40 cellular contexts compared by ENCODE assay signal in genomic region chr3:186750316-186750715, GRCh38. TPM values are rescaled to one million over a fixed set of nuclear protein-coding genes. Genes with fewer than 3 reads are reported as not detected.
"Had no signal": no experiment of that assay in that cellular context is flagged by ENCODE, and none has a peak within 500 bp of the region (broad histone marks: within the 10 kb centered on the region; RNA-seq: fewer than 3 reads in every experiment).

No MANE protein-coding gene starts in this region.

- H3K36me3 ChIP-seq: adrenal gland, brain microvascular endothelial cell, breast epithelium had no signal

- H3K36me3 Mint-ChIP-seq: activated CD4-positive, alpha-beta memory T cell treated with anti-CD3 and anti-CD28 coated beads for 36 hours; activated naive CD8-positive, alpha-beta T cell treated with anti-CD3 and anti-CD28 coated beads for 36 hours had no signal

- DNase-seq: activated B cell treated with CpG ODN at 0.5 μM for 24 hours; activated CD4-positive, alpha-beta memory T cell treated with anti-CD3 and anti-CD28 coated beads for 36 hours; activated CD4-positive, alpha-beta T cell treated with anti-CD3 and anti-CD28 coated beads for 4 hours; activated CD4-positive, alpha-beta T cell treated with anti-CD3 and anti-CD28 coated beads, Interleukin-2, amount 10 ng/mL, durations not matched to agents 24 days and 14 days; activated CD4-positive, alpha-beta T cell treated with anti-CD3 and anti-CD28 coated beads, Interleukin-2, amount 50 U/mL, for 1 hour; activated CD4-positive, alpha-beta T cell treated with anti-CD3 and anti-CD28 coated beads, Interleukin-2, amount 50 U/mL, for 4 hours; activated CD4-positive, CD25-positive, alpha-beta regulatory T cell treated with anti-CD3 and anti-CD28 coated beads, Interleukin-2, amount 50 U/mL, for 72 hours; activated CD8-positive, alpha-beta memory T cell treated with anti-CD3 and anti-CD28 coated beads, Interleukin-2, amount 50 U/mL, for 4 hours; activated CD8-positive, alpha-beta T cell treated with anti-CD3 and anti-CD28 coated beads for 36 hours; activated effector memory CD4-positive, alpha-beta T cell treated with anti-CD3 and anti-CD28 coated beads, Interleukin-2, amount 50 U/mL, for 16 hours; activated gamma-delta T cell treated with Interleukin-2 at 50 U/mL for 16 hours; activated naive CD4-positive, alpha-beta T cell; activated naive CD4-positive, alpha-beta T cell treated with anti-CD3 and anti-CD28 coated beads for 36 hours; activated naive CD4-positive, alpha-beta T cell treated with anti-CD3 and anti-CD28 coated beads, Interleukin-2, amount 50 U/mL, for 16 hours; activated naive CD8-positive, alpha-beta T cell treated with anti-CD3 and anti-CD28 coated beads for 36 hours; activated T-cell treated with anti-CD3 and anti-CD28 coated beads for 4 hours; activated T-cell treated with anti-CD3 and anti-CD28 coated beads, Interleukin-2, amount 50 U/mL, for 1 hour; activated T-cell treated with anti-CD3 and anti-CD28 coated beads, Interleukin-2, amount 50 U/mL, for 4 hours; activated T-cell treated with anti-CD3 and anti-CD28 coated beads, Interleukin-2, amount 50 U/mL, for 72 hours; adrenal gland; amniotic stem cell; aorta; body of pancreas; brain microvascular endothelial cell; central memory CD4-positive, alpha-beta T cell; T-helper 1 cell; T-helper 2 cell; T-helper 9 cell had no signal

- H3K27ac ChIP-seq: adrenal gland, body of pancreas, brain microvascular endothelial cell, breast epithelium, VCaP had no signal

- H3K9me3 ChIP-seq: adrenal gland, body of pancreas, breast epithelium had no signal

- H3K4me3 Mint-ChIP-seq: activated B cell treated with CpG ODN at 0.5 μM for 24 hours; activated CD4-positive, alpha-beta memory T cell treated with anti-CD3 and anti-CD28 coated beads for 36 hours; activated CD4-positive, alpha-beta T cell treated with anti-CD3 and anti-CD28 coated beads, Interleukin-2, amount 10 ng/mL, durations not matched to agents 24 days and 14 days; activated CD8-positive, alpha-beta T cell treated with anti-CD3 and anti-CD28 coated beads for 36 hours; activated naive CD4-positive, alpha-beta T cell treated with anti-CD3 and anti-CD28 coated beads for 36 hours; activated naive CD8-positive, alpha-beta T cell treated with anti-CD3 and anti-CD28 coated beads for 36 hours; activated T-cell treated with anti-CD3 and anti-CD28 coated beads, Interleukin-2, amount 50 U/mL, for 4 hours; activated T-cell treated with anti-CD3 and anti-CD28 coated beads, Interleukin-2, amount 50 U/mL, for 72 hours; activated T-helper 1 cell treated with anti-CD3 and anti-CD28 coated beads, Interleukin-12 subunit alpha, Interleukin-12 subunit beta, Interleukin-2, Interleukin-4 antibody, amounts not matched to agents 30 ng/mL and 10 ng/mL and 1 ng/mL, durations not matched to agents 14 hours and 24 hours and 36 hours; activated T-helper 17 cell treated with anti-CD3 and anti-CD28 coated beads, Interleukin-2, amount 50 U/mL, for 72 hours; T-helper 1 cell treated with Interleukin-12 subunit alpha and Interleukin-12 subunit beta and Interleukin-4 antibody, amounts not matched to agents 30 μg/mL and 1 μg/mL, for 36 hours; T-helper 2 cell treated with Interferon-gamma antibody and Interleukin-4, amounts not matched to agents 5 μg/mL and 100 μg/mL, for 36 hours had no signal

- H3K27ac Mint-ChIP-seq: activated B cell treated with CpG ODN at 0.5 μM for 24 hours; activated CD4-positive, alpha-beta memory T cell treated with anti-CD3 and anti-CD28 coated beads for 36 hours; activated CD4-positive, alpha-beta T cell treated with anti-CD3 and anti-CD28 coated beads, Interleukin-2, amount 10 ng/mL, durations not matched to agents 24 days and 14 days; activated CD8-positive, alpha-beta T cell treated with anti-CD3 and anti-CD28 coated beads for 36 hours; activated naive CD4-positive, alpha-beta T cell treated with anti-CD3 and anti-CD28 coated beads for 36 hours; activated naive CD4-positive, alpha-beta T cell treated with anti-CD3 and anti-CD28 coated beads, Interleukin-2, amount 50 U/mL, for 72 hours; activated naive CD8-positive, alpha-beta T cell treated with anti-CD3 and anti-CD28 coated beads for 36 hours; activated T-cell treated with anti-CD3 and anti-CD28 coated beads, Interleukin-2, amount 50 U/mL, for 72 hours; activated T-helper 1 cell treated with anti-CD3 and anti-CD28 coated beads, Interleukin-12 subunit alpha, Interleukin-12 subunit beta, Interleukin-2, Interleukin-4 antibody, amounts not matched to agents 30 ng/mL and 10 ng/mL and 1 ng/mL, durations not matched to agents 14 hours and 24 hours and 36 hours; activated T-helper 17 cell treated with anti-CD3 and anti-CD28 coated beads, Interleukin-2, amount 50 U/mL, for 72 hours; T-helper 1 cell treated with Interleukin-12 subunit alpha and Interleukin-12 subunit beta and Interleukin-4 antibody, amounts not matched to agents 30 μg/mL and 1 μg/mL, for 36 hours; T-helper 2 cell treated with Interferon-gamma antibody and Interleukin-4, amounts not matched to agents 5 μg/mL and 100 μg/mL, for 36 hours had no signal

- ATAC-seq: activated CD8-positive, alpha-beta T cell treated with anti-CD3 and anti-CD28 coated beads for 36 hours; activated naive CD4-positive, alpha-beta T cell treated with anti-CD3 and anti-CD28 coated beads, Interleukin-2, amount 50 U/mL, for 72 hours; activated T-cell treated with anti-CD3 and anti-CD28 coated beads, Interleukin-2, amount 50 U/mL, for 4 hours; activated T-cell treated with anti-CD3 and anti-CD28 coated beads, Interleukin-2, amount 50 U/mL, for 72 hours; activated T-helper 17 cell treated with anti-CD3 and anti-CD28 coated beads, Interleukin-2, amount 50 U/mL, for 72 hours; body of pancreas had no signal

- H3K27me3 Mint-ChIP-seq: activated B cell treated with CpG ODN at 0.5 μM for 24 hours; activated CD4-positive, alpha-beta T cell treated with anti-CD3 and anti-CD28 coated beads, Interleukin-2, amount 10 ng/mL, durations not matched to agents 24 days and 14 days; activated CD8-positive, alpha-beta T cell treated with anti-CD3 and anti-CD28 coated beads for 36 hours; activated naive CD8-positive, alpha-beta T cell treated with anti-CD3 and anti-CD28 coated beads for 36 hours; activated T-helper 17 cell treated with anti-CD3 and anti-CD28 coated beads, Interleukin-2, amount 50 U/mL, for 72 hours had no signal

- H3K27me3 ChIP-seq: adrenal gland, body of pancreas, brain microvascular endothelial cell, breast epithelium had no signal

- H3K4me3 ChIP-seq: adrenal gland, body of pancreas, breast epithelium had no signal

- FAIRE-seq: astrocyte, TTC549 had no signal

- H3K4me1 ChIP-seq: breast epithelium had no signal

- H3K9me3 Mint-ChIP-seq: activated B cell treated with CpG ODN at 0.5 μM for 24 hours; activated CD4-positive, alpha-beta memory T cell treated with anti-CD3 and anti-CD28 coated beads for 36 hours; activated CD4-positive, alpha-beta T cell treated with anti-CD3 and anti-CD28 coated beads, Interleukin-2, amount 10 ng/mL, durations not matched to agents 24 days and 14 days; activated CD8-positive, alpha-beta T cell treated with anti-CD3 and anti-CD28 coated beads for 36 hours; activated naive CD4-positive, alpha-beta T cell treated with anti-CD3 and anti-CD28 coated beads for 36 hours; activated naive CD4-positive, alpha-beta T cell treated with anti-CD3 and anti-CD28 coated beads, Interleukin-2, amount 50 U/mL, for 72 hours; activated naive CD8-positive, alpha-beta T cell treated with anti-CD3 and anti-CD28 coated beads for 36 hours; activated T-cell treated with anti-CD3 and anti-CD28 coated beads, Interleukin-2, amount 50 U/mL, for 4 hours; activated T-cell treated with anti-CD3 and anti-CD28 coated beads, Interleukin-2, amount 50 U/mL, for 72 hours; activated T-helper 1 cell treated with anti-CD3 and anti-CD28 coated beads, Interleukin-12 subunit alpha, Interleukin-12 subunit beta, Interleukin-2, Interleukin-4 antibody, amounts not matched to agents 30 ng/mL and 10 ng/mL and 1 ng/mL, durations not matched to agents 14 hours and 24 hours and 36 hours; activated T-helper 17 cell treated with anti-CD3 and anti-CD28 coated beads, Interleukin-2, amount 50 U/mL, for 72 hours; T-helper 1 cell treated with Interleukin-12 subunit alpha and Interleukin-12 subunit beta and Interleukin-4 antibody, amounts not matched to agents 30 μg/mL and 1 μg/mL, for 36 hours; T-helper 2 cell treated with Interferon-gamma antibody and Interleukin-4, amounts not matched to agents 5 μg/mL and 100 μg/mL, for 36 hours had no signal

RNA-seq across cellular contexts. Expression of gene KNG1, which starts 33.2 kb away (rescaled TPM):
- total RNA-seq: activated B cell treated with CpG ODN at 0.5 μM for 24 hours; activated CD4-positive, alpha-beta memory T cell treated with anti-CD3 and anti-CD28 coated beads for 36 hours; activated CD4-positive, alpha-beta T cell treated with anti-CD3 and anti-CD28 coated beads, Interleukin-2, amount 10 ng/mL, durations not matched to agents 24 days and 14 days; activated CD8-positive, alpha-beta memory T cell treated with anti-CD3 and anti-CD28 coated beads for 36 hours; activated CD8-positive, alpha-beta T cell treated with anti-CD3 and anti-CD28 coated beads for 36 hours; activated naive CD4-positive, alpha-beta T cell treated with anti-CD3 and anti-CD28 coated beads for 36 hours; activated naive CD4-positive, alpha-beta T cell treated with anti-CD3 and anti-CD28 coated beads, Interleukin-2, amount 50 U/mL, for 72 hours; activated naive CD8-positive, alpha-beta T cell treated with anti-CD3 and anti-CD28 coated beads for 36 hours; activated T-cell treated with anti-CD3 and anti-CD28 coated beads, Interleukin-2, amount 50 U/mL, for 72 hours; activated T-helper 1 cell treated with anti-CD3 and anti-CD28 coated beads, Interleukin-12 subunit alpha, Interleukin-12 subunit beta, Interleukin-2, Interleukin-4 antibody, amounts not matched to agents 30 ng/mL and 10 ng/mL and 1 ng/mL, durations not matched to agents 14 hours and 24 hours and 36 hours; activated T-helper 17 cell treated with anti-CD3 and anti-CD28 coated beads, Interleukin-2, amount 50 U/mL, for 72 hours; aorta; astrocyte; body of pancreas; cardiac septum; cerebellum had no signal
- polyA plus RNA-seq: aorta had no signal
